1 cellular context compared by ENCODE assay signal in genomic region chr14:96187216-96188050, GRCh38.
TF ChIP-seq lines count a peak whose summit lies in the region.

No MANE protein-coding gene starts in this region.

TF ChIP-seq in GM23338, 12 proteins besides CTCF, POLR2A, EP300 and RAD21 (continued from another document):
- TF ChIP-seq, protein P1, sequence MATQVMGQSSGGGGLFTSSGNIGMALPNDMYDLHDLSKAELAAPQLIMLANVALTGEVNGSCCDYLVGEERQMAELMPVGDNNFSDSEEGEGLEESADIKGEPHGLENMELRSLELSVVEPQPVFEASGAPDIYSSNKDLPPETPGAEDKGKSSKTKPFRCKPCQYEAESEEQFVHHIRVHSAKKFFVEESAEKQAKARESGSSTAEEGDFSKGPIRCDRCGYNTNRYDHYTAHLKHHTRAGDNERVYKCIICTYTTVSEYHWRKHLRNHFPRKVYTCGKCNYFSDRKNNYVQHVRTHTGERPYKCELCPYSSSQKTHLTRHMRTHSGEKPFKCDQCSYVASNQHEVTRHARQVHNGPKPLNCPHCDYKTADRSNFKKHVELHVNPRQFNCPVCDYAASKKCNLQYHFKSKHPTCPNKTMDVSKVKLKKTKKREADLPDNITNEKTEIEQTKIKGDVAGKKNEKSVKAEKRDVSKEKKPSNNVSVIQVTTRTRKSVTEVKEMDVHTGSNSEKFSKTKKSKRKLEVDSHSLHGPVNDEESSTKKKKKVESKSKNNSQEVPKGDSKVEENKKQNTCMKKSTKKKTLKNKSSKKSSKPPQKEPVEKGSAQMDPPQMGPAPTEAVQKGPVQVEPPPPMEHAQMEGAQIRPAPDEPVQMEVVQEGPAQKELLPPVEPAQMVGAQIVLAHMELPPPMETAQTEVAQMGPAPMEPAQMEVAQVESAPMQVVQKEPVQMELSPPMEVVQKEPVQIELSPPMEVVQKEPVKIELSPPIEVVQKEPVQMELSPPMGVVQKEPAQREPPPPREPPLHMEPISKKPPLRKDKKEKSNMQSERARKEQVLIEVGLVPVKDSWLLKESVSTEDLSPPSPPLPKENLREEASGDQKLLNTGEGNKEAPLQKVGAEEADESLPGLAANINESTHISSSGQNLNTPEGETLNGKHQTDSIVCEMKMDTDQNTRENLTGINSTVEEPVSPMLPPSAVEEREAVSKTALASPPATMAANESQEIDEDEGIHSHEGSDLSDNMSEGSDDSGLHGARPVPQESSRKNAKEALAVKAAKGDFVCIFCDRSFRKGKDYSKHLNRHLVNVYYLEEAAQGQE (IDR thresholded peaks at IDR 0.05; ENCODE audit: unreplicated experiment) = no peak
- TF ChIP-seq NANOG (IDR thresholded peaks at IDR 0.05; ENCODE audit: borderline replicate concordance) (no peak), ZNF331 (CRISPR knock-in tag; IDR thresholded peaks at IDR 0.05; ENCODE audit: low read depth) (no peak), ZNF114 (CRISPR knock-in tag; IDR thresholded peaks at IDR 0.05) (no peak), EZH2phosphoT487 (IDR thresholded peaks at IDR 0.05; ENCODE audit: unreplicated experiment) (no peak), EZH2 (IDR thresholded peaks at IDR 0.05; ENCODE audit: low read depth, unreplicated experiment) (no peak)
